In the genomic region with DNA sequence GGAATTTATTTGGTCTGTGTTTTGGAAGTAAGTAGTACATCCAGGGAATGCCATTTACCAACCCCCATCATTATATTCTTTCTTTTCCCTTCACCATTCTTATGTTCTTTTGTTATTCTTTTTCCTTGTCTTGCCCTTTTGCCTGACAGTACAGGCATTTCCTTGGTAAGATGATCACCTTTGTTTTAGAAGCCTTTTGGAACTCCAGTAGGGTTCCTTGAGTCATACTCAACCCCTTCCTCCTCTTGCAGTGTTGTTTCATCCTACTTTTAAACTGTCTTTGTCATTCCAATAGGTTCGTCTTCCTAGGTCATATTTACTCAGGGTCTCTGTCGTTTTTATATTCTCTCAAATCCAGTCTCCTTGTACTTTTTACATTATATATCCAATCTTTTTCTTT, we compare ENCODE assay signal across 30 cellular contexts. TPM values are rescaled to one million over a fixed set of nuclear protein-coding genes. Genes with fewer than 3 reads are reported as not detected.
DNase-seq lines count a peak whose midpoint lies in the region; ATAC-seq and TF ChIP-seq lines count a peak whose summit lies in the region.
"Had no signal": no experiment of that assay in that cellular context is flagged by ENCODE, and none has a peak within 500 bp of the region (broad histone marks: within the 10 kb centered on the region; RNA-seq: fewer than 3 reads in every experiment).

No MANE protein-coding gene starts in this region.

- H3K4me3 ChIP-seq in HUES64 (ENCODE audit: low read length) (peak overlapping the region; percentile 28), dorsolateral prefrontal cortex (no peak overlapping the region), iPS-20b (ENCODE audit: low read length) (peak overlapping the region; percentile 43; the same call in 1 of the 2 replicates)
- H3K4me3 ChIP-seq: body of pancreas, skin epidermis, suprapubic skin, upper lobe of right lung had no signal

- peak overlapping the region; percentile 21 for H3K27ac Mint-ChIP-seq in activated CD8-positive, alpha-beta T cell treated with anti-CD3 and anti-CD28 coated beads for 36 hours
- no peak overlapping the region for H3K27ac Mint-ChIP-seq in activated CD8-positive, alpha-beta T cell treated with anti-CD3 and anti-CD28 coated beads, Interleukin-2, amount 10 ng/mL, durations not matched to agents 7 days and 5 days
- peak overlapping the region in 1 of 2 donors; percentile 9 for H3K27ac Mint-ChIP-seq in natural killer cell
- H3K27ac Mint-ChIP-seq: mesothelial cell of epicardium; stimulated activated memory B cell treated with anti-CD40 and anti-IgM and Interleukin-4, amounts not matched to agents 10 μg/mL and 1 μg/mL and 100 μg/mL, for 72 hours; T-helper 2 cell treated with Interferon-gamma antibody and Interleukin-4, amounts not matched to agents 5 μg/mL and 100 μg/mL, for 36 hours had no signal

- no peaks in the 10 kb centered on the region for H3K9me3 Mint-ChIP-seq in activated CD8-positive, alpha-beta T cell treated with anti-CD3 and anti-CD28 coated beads for 36 hours
- no peaks in the 10 kb centered on the region for H3K9me3 Mint-ChIP-seq in activated CD8-positive, alpha-beta T cell treated with anti-CD3 and anti-CD28 coated beads, Interleukin-2, amount 10 ng/mL, durations not matched to agents 7 days and 5 days (ENCODE audit: insufficient read depth)
- no peaks in the 10 kb centered on the region for H3K9me3 Mint-ChIP-seq in natural killer cell
- H3K9me3 Mint-ChIP-seq: CD14-positive monocyte; mesothelial cell of epicardium; stimulated activated memory B cell treated with anti-CD40 and anti-IgM and Interleukin-4, amounts not matched to agents 10 μg/mL and 1 μg/mL and 100 μg/mL, for 72 hours; T-helper 2 cell treated with Interferon-gamma antibody and Interleukin-4, amounts not matched to agents 5 μg/mL and 100 μg/mL, for 36 hours had no signal

- no peaks in the 10 kb centered on the region for H3K27me3 ChIP-seq in HUES64 (ENCODE audit: insufficient read depth, low read length)
- H3K27me3 ChIP-seq in dorsolateral prefrontal cortex: no peaks in the 10 kb centered on the region
- no peaks in the 10 kb centered on the region for H3K27me3 ChIP-seq in iPS-20b (ENCODE audit: insufficient read depth, low read length)
- H3K27me3 ChIP-seq: body of pancreas, suprapubic skin, upper lobe of right lung had no signal

- peaks cover 10% of the 10 kb centered on the region for H3K4me1 Mint-ChIP-seq in activated CD8-positive, alpha-beta T cell treated with anti-CD3 and anti-CD28 coated beads for 36 hours (ENCODE audit: low read depth)
- H3K4me1 Mint-ChIP-seq in activated CD8-positive, alpha-beta T cell treated with anti-CD3 and anti-CD28 coated beads, Interleukin-2, amount 10 ng/mL, durations not matched to agents 7 days and 5 days (ENCODE audit: low read depth): peaks cover 2% of the 10 kb centered on the region
- peaks cover 0 to 6% of the 10 kb centered on the region in 2 donors for H3K4me1 Mint-ChIP-seq in natural killer cell
- H3K4me1 Mint-ChIP-seq: CD14-positive monocyte; mesothelial cell of epicardium; stimulated activated memory B cell treated with anti-CD40 and anti-IgM and Interleukin-4, amounts not matched to agents 10 μg/mL and 1 μg/mL and 100 μg/mL, for 72 hours had no signal

- POLR2A ChIA-PET in activated CD8-positive, alpha-beta T cell treated with anti-CD3 and anti-CD28 coated beads for 36 hours (lab: Charles Lee): interaction anchor here (1.1 kb wide), 2 partner anchors 14 to 18 kb away, joined by 3 to 4 read pairs; no protein-coding TSS in a partner anchor
- POLR2A ChIA-PET in activated CD8-positive, alpha-beta T cell treated with anti-CD3 and anti-CD28 coated beads, Interleukin-2, amount 10 ng/mL, durations not matched to agents 7 days and 5 days (lab: Charles Lee): interaction anchor here (1.1 kb wide), 1 partner anchor 8 kb away, joined by 3 read pairs; no protein-coding TSS in a partner anchor

- H3K36me3 Mint-ChIP-seq in activated CD8-positive, alpha-beta T cell treated with anti-CD3 and anti-CD28 coated beads for 36 hours (ENCODE audit: low read depth): peaks cover 42% of the 10 kb centered on the region
- peaks cover 41% of the 10 kb centered on the region for H3K36me3 Mint-ChIP-seq in activated CD8-positive, alpha-beta T cell treated with anti-CD3 and anti-CD28 coated beads, Interleukin-2, amount 10 ng/mL, durations not matched to agents 7 days and 5 days (ENCODE audit: low read depth)
- no peaks in the 10 kb centered on the region for H3K36me3 Mint-ChIP-seq in natural killer cell

- CTCF ChIA-PET in activated CD8-positive, alpha-beta T cell treated with anti-CD3 and anti-CD28 coated beads for 36 hours (lab: Charles Lee): no interaction called here
- CTCF ChIA-PET in activated CD8-positive, alpha-beta T cell treated with anti-CD3 and anti-CD28 coated beads, Interleukin-2, amount 10 ng/mL, durations not matched to agents 7 days and 5 days (lab: Charles Lee): no interaction called here

- TF ChIP-seq CTCF in activated CD8-positive, alpha-beta T cell treated with anti-CD3 and anti-CD28 coated beads for 36 hours (IDR thresholded peaks at IDR 0.05): no peak
- TF ChIP-seq CTCF in dorsolateral prefrontal cortex (IDR thresholded peaks at IDR 0.05 in 54 of 56, conservative IDR thresholded peaks at IDR 0.05 in 2 of 56; ENCODE audit: low read depth in 1 of 56, partially characterized antibody in 56 of 56) (no peak), natural killer cell (IDR thresholded peaks at IDR 0.05) (no peak)

- H3K27ac ChIP-seq in HUES64 (ENCODE audit: low read depth, low read length) (peak overlapping the region; percentile 96), dorsolateral prefrontal cortex (peak overlapping the region in 56 of 59 donors; percentile 12 to 96 (median 84)), iPS-20b (ENCODE audit: low read length) (peak overlapping the region; percentile 54)
- H3K27ac ChIP-seq: body of pancreas, skin epidermis, suprapubic skin, upper lobe of right lung had no signal

- intact Hi-C loops in activated CD8-positive, alpha-beta T cell treated with anti-CD3 and anti-CD28 coated beads for 36 hours (cut with micrococcal nuclease): no loop called here
- intact Hi-C loops in dorsolateral prefrontal cortex (cut with DNase I) (no loop called here), natural killer cell (cut with micrococcal nuclease) (no loop called here)

- DNase-seq in activated CD8-positive, alpha-beta T cell treated with anti-CD3 and anti-CD28 coated beads for 36 hours: no peak
- DNase-seq in activated CD8-positive, alpha-beta T cell treated with anti-CD3 and anti-CD28 coated beads, Interleukin-2, amount 10 ng/mL, durations not matched to agents 7 days and 5 days: no peak
- DNase-seq in dorsolateral prefrontal cortex: no peak
- DNase-seq in NCI-H2107 treated with DMSO at 0.1 percent for 48 hours (lab: John Stamatoyannopoulos, UW; ENCODE audit: unreplicated experiment): no peak
- no peak for DNase-seq in natural killer cell
- DNase-seq in iPS-NIHi7 (ENCODE audit: extremely low spot score): no peak
- DNase-seq: 8988T; activated CD8-positive, alpha-beta memory T cell treated with anti-CD3 and anti-CD28 coated beads for 24 hours; activated effector memory CD4-positive, alpha-beta T cell treated with Interleukin-2 at 50 U/mL for 16 hours; activated T-cell treated with anti-CD3 and anti-CD28 coated beads for 4 hours; Calu3; DMS79 treated with DMSO at 0.1 percent for 48 hours; kidney; MV-4-11; NCI-H1436 treated with DMSO at 0.1 percent for 48 hours; NCI-H2107; NCI-H446; NCI-H774; SHP77 treated with DMSO at 0.1 percent for 48 hours; upper lobe of right lung had no signal

- H3K9ac ChIP-seq in HUES64 (ENCODE audit: low read depth, low read length): peak overlapping the region; percentile 58
- peak overlapping the region; percentile 21; the same call in 1 of the 2 replicates for H3K9ac ChIP-seq in iPS-20b (ENCODE audit: low read depth, low read length)

- WGBS in HUES64: 54% methylated on average over 2 of the region's 2 CpGs

- no peaks in the 10 kb centered on the region for H3K9me3 ChIP-seq in HUES64 (ENCODE audit: insufficient read depth, low read depth, low read length)
- H3K9me3 ChIP-seq in iPS-20b (ENCODE audit: insufficient read depth, low read depth, low read length): no peaks in the 10 kb centered on the region
- H3K9me3 ChIP-seq: body of pancreas, suprapubic skin, upper lobe of right lung had no signal

- H3K27me3 Mint-ChIP-seq in activated CD8-positive, alpha-beta T cell treated with anti-CD3 and anti-CD28 coated beads for 36 hours: no peaks in the 10 kb centered on the region
- H3K27me3 Mint-ChIP-seq in activated CD8-positive, alpha-beta T cell treated with anti-CD3 and anti-CD28 coated beads, Interleukin-2, amount 10 ng/mL, durations not matched to agents 7 days and 5 days (ENCODE audit: low read depth): no peaks in the 10 kb centered on the region
- H3K27me3 Mint-ChIP-seq in natural killer cell (ENCODE audit: low read depth in 2 of 2): no peaks in the 10 kb centered on the region
- H3K27me3 Mint-ChIP-seq: stimulated activated memory B cell treated with anti-CD40 and anti-IgM and Interleukin-4, amounts not matched to agents 10 μg/mL and 1 μg/mL and 100 μg/mL, for 72 hours had no signal

- no peak overlapping the region for H3K4me3 Mint-ChIP-seq in activated CD8-positive, alpha-beta T cell treated with anti-CD3 and anti-CD28 coated beads for 36 hours
- H3K4me3 Mint-ChIP-seq in activated CD8-positive, alpha-beta T cell treated with anti-CD3 and anti-CD28 coated beads, Interleukin-2, amount 10 ng/mL, durations not matched to agents 7 days and 5 days: no peak overlapping the region
- H3K4me3 Mint-ChIP-seq in natural killer cell: no peak overlapping the region
- H3K4me3 Mint-ChIP-seq: CD14-positive monocyte; mesothelial cell of epicardium; stimulated activated memory B cell treated with anti-CD40 and anti-IgM and Interleukin-4, amounts not matched to agents 10 μg/mL and 1 μg/mL and 100 μg/mL, for 72 hours; T-helper 2 cell treated with Interferon-gamma antibody and Interleukin-4, amounts not matched to agents 5 μg/mL and 100 μg/mL, for 36 hours had no signal

- H3K36me3 ChIP-seq in HUES64 (ENCODE audit: insufficient read depth, low read length) (peaks cover 83% of the 10 kb centered on the region), iPS-20b (ENCODE audit: insufficient read depth, low read depth, low read length) (peaks cover 90% of the 10 kb centered on the region)

- no peak for ATAC-seq in activated CD8-positive, alpha-beta T cell treated with anti-CD3 and anti-CD28 coated beads for 36 hours
- no peak for ATAC-seq in activated CD8-positive, alpha-beta T cell treated with anti-CD3 and anti-CD28 coated beads, Interleukin-2, amount 10 ng/mL, durations not matched to agents 7 days and 5 days
- ATAC-seq in natural killer cell: no peak
- ATAC-seq: body of pancreas; HepG2; stimulated activated memory B cell treated with anti-CD40 and anti-IgM and Interleukin-4, amounts not matched to agents 10 μg/mL and 1 μg/mL and 100 μg/mL, for 72 hours; upper lobe of right lung had no signal

- H3K4me1 ChIP-seq in HUES64 (ENCODE audit: insufficient read depth, low read length) (peaks cover 19% of the 10 kb centered on the region), iPS-20b (ENCODE audit: insufficient read depth, low read length) (peaks cover 20% of the 10 kb centered on the region)
- H3K4me1 ChIP-seq: body of pancreas, suprapubic skin, upper lobe of right lung had no signal

RNA-seq across cellular contexts. Expression of gene MRPS21, which starts 9.2 kb away (rescaled TPM):
- total RNA-seq in activated CD8-positive, alpha-beta T cell treated with anti-CD3 and anti-CD28 coated beads for 36 hours: 10 to 100 TPM; 73.4 to 81.9 TPM
- total RNA-seq in activated CD8-positive, alpha-beta T cell treated with anti-CD3 and anti-CD28 coated beads, Interleukin-2, amount 10 ng/mL, durations not matched to agents 7 days and 5 days: 10 to 100 TPM; 69.9 to 71.2 TPM
- 91.5 TPM for polyA plus RNA-seq in HUES64 (2013, experiment 1 of 2)
- polyA plus RNA-seq in HUES64 (2013, experiment 2 of 2): 87.9 TPM
- total RNA-seq in dorsolateral prefrontal cortex (100 to 1,000 TPM in 10 of 120 experiments, 10 to 100 TPM in 110; 51.8 to 113 (median 87.9) TPM), natural killer cell (10 to 100 TPM; 40.9 to 50.9 (median 42.2) TPM)

RNA-seq across cellular contexts. Expression of gene PRPF3, which starts 18.4 kb away (rescaled TPM):
- total RNA-seq in activated CD8-positive, alpha-beta T cell treated with anti-CD3 and anti-CD28 coated beads for 36 hours: 10 to 100 TPM; 55.4 to 55.7 TPM
- total RNA-seq in activated CD8-positive, alpha-beta T cell treated with anti-CD3 and anti-CD28 coated beads, Interleukin-2, amount 10 ng/mL, durations not matched to agents 7 days and 5 days: 10 to 100 TPM; 77.7 to 79.7 TPM
- polyA plus RNA-seq in HUES64 (2013, experiment 1 of 2): 40.8 TPM
- polyA plus RNA-seq in HUES64 (2013, experiment 2 of 2): 39.5 TPM
- total RNA-seq in dorsolateral prefrontal cortex: 100 to 1,000 TPM in 1 of 120 experiments, 10 to 100 TPM in 119; 45.0 to 101 (median 71.8) TPM
- 100 to 1,000 TPM; 122 to 156 (median 148) TPM for total RNA-seq in natural killer cell

RNA-seq across cellular contexts. Expression of gene CIART, which starts 20.6 kb away (rescaled TPM):
- total RNA-seq in activated CD8-positive, alpha-beta T cell treated with anti-CD3 and anti-CD28 coated beads for 36 hours: 1 to 10 TPM; 3.6 to 5.1 TPM
- total RNA-seq in activated CD8-positive, alpha-beta T cell treated with anti-CD3 and anti-CD28 coated beads, Interleukin-2, amount 10 ng/mL, durations not matched to agents 7 days and 5 days: 1 to 10 TPM; 2.0 to 2.3 TPM
- 7.2 TPM for polyA plus RNA-seq in HUES64 (2013, experiment 1 of 2)
- polyA plus RNA-seq in HUES64 (2013, experiment 2 of 2): 8.2 TPM
- total RNA-seq in dorsolateral prefrontal cortex (10 to 100 TPM in 91 of 120 experiments, 1 to 10 TPM in 29; 5.3 to 26.5 (median 12.5) TPM), natural killer cell (1 to 10 TPM in 2 of 3 donors, under 1 TPM in 1; 0.33 to 2.4 (median 1.9) TPM)
- total RNA-seq: HepG2 had no signal
- polyA plus RNA-seq: CD14-positive monocyte had no signal

RNA-seq across cellular contexts. Expression of gene C1orf54, which starts 30.3 kb away (rescaled TPM):
- 1 to 10 TPM in 1 of 2 experiments, under 1 TPM in 1; 0.90 to 1.3 TPM for total RNA-seq in activated CD8-positive, alpha-beta T cell treated with anti-CD3 and anti-CD28 coated beads for 36 hours
- total RNA-seq in activated CD8-positive, alpha-beta T cell treated with anti-CD3 and anti-CD28 coated beads, Interleukin-2, amount 10 ng/mL, durations not matched to agents 7 days and 5 days: 1 to 10 TPM; 2.5 to 4.0 TPM
- polyA plus RNA-seq in HUES64 (2013, experiment 1 of 2): 15.6 TPM
- 21.0 TPM for polyA plus RNA-seq in HUES64 (2013, experiment 2 of 2)
- total RNA-seq in dorsolateral prefrontal cortex (10 to 100 TPM in 54 of 120 experiments, 1 to 10 TPM in 66; 3.0 to 21.9 (median 9.4) TPM), natural killer cell (1 to 10 TPM in 2 of 3 donors, under 1 TPM in 1; 0.97 to 3.7 (median 1.6) TPM)

RNA-seq across cellular contexts. Expression of gene APH1A, which starts 34.1 kb away (rescaled TPM):
- total RNA-seq in activated CD8-positive, alpha-beta T cell treated with anti-CD3 and anti-CD28 coated beads for 36 hours: 10 to 100 TPM; 83.7 to 87.4 TPM
- total RNA-seq in activated CD8-positive, alpha-beta T cell treated with anti-CD3 and anti-CD28 coated beads, Interleukin-2, amount 10 ng/mL, durations not matched to agents 7 days and 5 days: 100 to 1,000 TPM; 128 to 132 TPM
- 78.7 TPM for polyA plus RNA-seq in HUES64 (2013, experiment 1 of 2)
- 81.8 TPM for polyA plus RNA-seq in HUES64 (2013, experiment 2 of 2)
- 10 to 100 TPM; 34.9 to 79.4 (median 56.2) TPM for total RNA-seq in dorsolateral prefrontal cortex
- total RNA-seq in natural killer cell: 100 to 1,000 TPM; 133 to 153 (median 143) TPM

Comparison
In these comparisons a context has a peak if more than half of its experiments do, and no peak if none do; other contexts are left out.
1. H3K4me3 ChIP-seq: peak in HUES64 (single experiment) and iPS-20b (single experiment); none in dorsolateral prefrontal cortex (0 of 59).
2. Peak in every context shown above with its lines, with median percentiles within 50 percentile points of each other: H3K27ac ChIP-seq.